23 cellular contexts compared by ENCODE assay signal in genomic region chr21:36265431-36265830, GRCh38.
"Had no signal": no experiment of that assay in that cellular context is flagged by ENCODE, and none has a peak within 500 bp of the region (broad histone marks: within the 10 kb centered on the region; RNA-seq: fewer than 3 reads in every experiment).

No MANE protein-coding gene starts in this region.

- H3K27me3 ChIP-seq: foreskin keratinocyte, right lobe of liver, testis, vagina had no signal

- H3K9me3 ChIP-seq: lower lobe of right lung, mucosa of descending colon, right lobe of liver, testis, vagina had no signal

- H3K4me1 ChIP-seq: right lobe of liver, testis, vagina had no signal

- H3K27ac Mint-ChIP-seq: activated CD4-positive, alpha-beta memory T cell treated with anti-CD3 and anti-CD28 coated beads for 36 hours; activated T-helper 1 cell treated with anti-CD3 and anti-CD28 coated beads, Interleukin-12 subunit alpha, Interleukin-12 subunit beta, Interleukin-2, Interleukin-4 antibody, amounts not matched to agents 30 ng/mL and 10 ng/mL and 1 ng/mL, durations not matched to agents 14 hours and 24 hours and 36 hours; brain; type B pancreatic cell had no signal

- H3K4me3 Mint-ChIP-seq: activated CD4-positive, alpha-beta memory T cell treated with anti-CD3 and anti-CD28 coated beads for 36 hours; activated T-helper 1 cell treated with anti-CD3 and anti-CD28 coated beads, Interleukin-12 subunit alpha, Interleukin-12 subunit beta, Interleukin-2, Interleukin-4 antibody, amounts not matched to agents 30 ng/mL and 10 ng/mL and 1 ng/mL, durations not matched to agents 14 hours and 24 hours and 36 hours; brain; neural crest cell; type B pancreatic cell had no signal

- H3K27ac ChIP-seq: foreskin keratinocyte, lower lobe of right lung, right lobe of liver, testis, vagina had no signal

- DNase-seq: activated CD4-positive, alpha-beta memory T cell treated with anti-CD3 and anti-CD28 coated beads for 36 hours; activated CD4-positive, alpha-beta T cell treated with anti-CD3 and anti-CD28 coated beads for 4 hours; activated gamma-delta T cell; activated naive CD4-positive, alpha-beta T cell treated with anti-CD3 and anti-CD28 coated beads, Interleukin-2, amount 50 U/mL, for 16 hours; aorta; dermis blood vessel endothelial cell; effector CD8-positive, alpha-beta T cell; erythroblast; foreskin keratinocyte; lower lobe of right lung; mesendoderm; mucosa of descending colon; naive B cell; right lobe of liver; stimulated activated CD4-positive, alpha-beta T cell treated with anti-CD3 and anti-CD28 coated beads, Interleukin-2, amount 100 ng/mL, for 48 hours; stimulated activated CD8-positive, alpha-beta memory T cell treated with anti-CD3 and anti-CD28 coated beads, Interleukin-4, amount 100 ng/mL, for 48 hours; stimulated activated naive CD4-positive, alpha-beta T cell; testis had no signal

- H3K4me1 Mint-ChIP-seq: brain had no signal

- H3K4me3 ChIP-seq: lower lobe of right lung, mucosa of descending colon, right lobe of liver, testis, vagina had no signal

- H3K27me3 Mint-ChIP-seq: activated CD4-positive, alpha-beta memory T cell treated with anti-CD3 and anti-CD28 coated beads for 36 hours; brain; naive B cell; type B pancreatic cell had no signal

- H3K9me3 Mint-ChIP-seq: activated CD4-positive, alpha-beta memory T cell treated with anti-CD3 and anti-CD28 coated beads for 36 hours; activated T-helper 1 cell treated with anti-CD3 and anti-CD28 coated beads, Interleukin-12 subunit alpha, Interleukin-12 subunit beta, Interleukin-2, Interleukin-4 antibody, amounts not matched to agents 30 ng/mL and 10 ng/mL and 1 ng/mL, durations not matched to agents 14 hours and 24 hours and 36 hours; neural crest cell had no signal
